8 cellular contexts compared by ENCODE assay signal in genomic region chr13:99028890-99029289, GRCh38. TPM values are rescaled to one million over a fixed set of nuclear protein-coding genes. Genes with fewer than 3 reads are reported as not detected.
A peak's percentile ranks its signal among the peaks of the same experiment; 100 is the strongest.
DNase-seq lines count a peak whose midpoint lies in the region; ATAC-seq and TF ChIP-seq lines count a peak whose summit lies in the region.

No MANE protein-coding gene starts in this region.

- intact Hi-C loops in left colon (cut with DNase I, micrococcal nuclease) (no loop called here), lower leg skin (cut with DNase I; ENCODE audit: low total_unique reads) (no loop called here), breast epithelium (cut with DNase I; ENCODE audit: low total_unique reads) (no loop called here)

- no peak overlapping the region for H3K4me3 ChIP-seq in CD4-positive, CD25-positive, alpha-beta regulatory T cell (ENCODE audit: low read depth, low read length)
- no peak overlapping the region for H3K4me3 ChIP-seq in MG63
- H3K4me3 ChIP-seq in lower leg skin (ENCODE audit: low read depth, poor library complexity, severe bottlenecking), result no peak overlapping the region
- no peak overlapping the region for H3K4me3 ChIP-seq in breast epithelium

- peak in 2 of 3 donors; percentile 49 to 67 for DNase-seq in CD4-positive, CD25-positive, alpha-beta regulatory T cell
- DNase-seq in HFFc6 (no peak), left colon (peak in 1 of 2 donors; percentile 21), MG63 (no peak), lower leg skin (ENCODE audit: low spot score in 2 of 2) (no peak), breast epithelium (ENCODE audit: low spot score in 2 of 2) (no peak)
- peak; percentile 37 to 59 for DNase-seq in activated CD4-positive, alpha-beta T cell treated with anti-CD3 and anti-CD28 coated beads, Interleukin-2, amount 50 U/mL, for 48 hours

- H3K9me3 Mint-ChIP-seq in CD4-positive, CD25-positive, alpha-beta regulatory T cell, result peaks cover 0 to 5% (median 1%) of the 10 kb centered on the region in 7 donors
- H3K9me3 Mint-ChIP-seq in HFFc6, result peaks cover 4% of the 10 kb centered on the region; the same call in 1 of the 2 replicates

- no peaks in the 10 kb centered on the region for H3K36me3 ChIP-seq in CD4-positive, CD25-positive, alpha-beta regulatory T cell (ENCODE audit: control insufficient read depth, insufficient read depth, low read length)
- H3K36me3 ChIP-seq in MG63, result no peaks in the 10 kb centered on the region
- H3K36me3 ChIP-seq in breast epithelium, result no peaks in the 10 kb centered on the region

- H3K4me3 Mint-ChIP-seq in CD4-positive, CD25-positive, alpha-beta regulatory T cell, result peak overlapping the region in 1 of 4 donors; percentile 53
- no peak overlapping the region for H3K4me3 Mint-ChIP-seq in HFFc6

- H3K27me3 Mint-ChIP-seq in CD4-positive, CD25-positive, alpha-beta regulatory T cell, result no peaks in the 10 kb centered on the region
- no peaks in the 10 kb centered on the region; the same call in 1 of the 2 replicates for H3K27me3 Mint-ChIP-seq in HFFc6 (ENCODE audit: insufficient read depth)

- H3K27me3 ChIP-seq in CD4-positive, CD25-positive, alpha-beta regulatory T cell (ENCODE audit: control insufficient read depth, insufficient read depth, low read length), result no peaks in the 10 kb centered on the region
- H3K27me3 ChIP-seq in MG63 (no peaks in the 10 kb centered on the region), breast epithelium (no peaks in the 10 kb centered on the region)

- peak; percentile 43 to 68 for ATAC-seq in CD4-positive, CD25-positive, alpha-beta regulatory T cell (ENCODE audit: low read depth in 2 of 2)
- ATAC-seq in left colon, result peak; percentile 54
- ATAC-seq in HG02884 (IDR thresholded peaks at IDR 0.05; ENCODE audit: unreplicated experiment), result no peak

- TF ChIP-seq CTCF in HFFc6 (IDR thresholded peaks at IDR 0.05), result peak; percentile 51
- TF ChIP-seq CTCF in lower leg skin (IDR thresholded peaks at IDR 0.05), result no peak
- peak in 1 of 3 donors; percentile 10 for TF ChIP-seq CTCF in breast epithelium (IDR thresholded peaks at IDR 0.05)

- TF ChIP-seq POLR2A in lower leg skin (IDR thresholded peaks at IDR 0.05) (no peak), breast epithelium (IDR thresholded peaks at IDR 0.05) (no peak)

- peaks cover 7% of the 10 kb centered on the region for H3K36me3 Mint-ChIP-seq in CD4-positive, CD25-positive, alpha-beta regulatory T cell
- peaks cover 12% of the 10 kb centered on the region for H3K36me3 Mint-ChIP-seq in HFFc6 (ENCODE audit: low read depth)

- H3K27ac ChIP-seq in CD4-positive, CD25-positive, alpha-beta regulatory T cell (ENCODE audit: insufficient read depth, low read length, poor library complexity, severe bottlenecking), result no peak overlapping the region
- H3K27ac ChIP-seq in breast epithelium, result no peak overlapping the region

- peaks cover 0 to 4% of the 10 kb centered on the region in 2 experiments for H3K9me3 ChIP-seq in CD4-positive, CD25-positive, alpha-beta regulatory T cell (ENCODE audit: control insufficient read depth in 2 of 2, low read length in 2 of 2)
- H3K9me3 ChIP-seq in MG63, result peaks cover 2% of the 10 kb centered on the region; the same call in 1 of the 2 replicates
- peaks cover 0 to 4% of the 10 kb centered on the region in 2 donors for H3K9me3 ChIP-seq in breast epithelium

- peaks cover 19 to 68% (median 47%) of the 10 kb centered on the region in 4 donors for H3K4me1 Mint-ChIP-seq in CD4-positive, CD25-positive, alpha-beta regulatory T cell
- peaks cover 72% of the 10 kb centered on the region for H3K4me1 Mint-ChIP-seq in HFFc6 (ENCODE audit: low read depth)

- H3K27ac Mint-ChIP-seq in CD4-positive, CD25-positive, alpha-beta regulatory T cell, result peak overlapping the region in 2 of 3 donors; percentile 13 to 51
- H3K27ac Mint-ChIP-seq in HFFc6, result no peak overlapping the region

- no peaks in the 10 kb centered on the region for H3K4me1 ChIP-seq in CD4-positive, CD25-positive, alpha-beta regulatory T cell (ENCODE audit: control insufficient read depth, insufficient read depth, low read length, poor library complexity, severe bottlenecking)
- H3K4me1 ChIP-seq in breast epithelium, result no peaks in the 10 kb centered on the region

RNA-seq across cellular contexts. Expression of gene DOCK9, which starts 51.0 kb away (rescaled TPM):
- total RNA-seq in CD4-positive, CD25-positive, alpha-beta regulatory T cell, result 75.0 TPM
- 1 to 10 TPM; 4.4 to 8.3 (median 6.6) TPM for polyA plus RNA-seq in CD4-positive, CD25-positive, alpha-beta regulatory T cell
- total RNA-seq in HFFc6 (2021; fragmentation: NEBNext Ultra II Directional; extraction: Animal tissue kit (Norgen Biotek cat#: 25700)), result 10 to 100 TPM; 21.8 to 30.5 (median 25.5) TPM
- total RNA-seq in left colon (10 to 100 TPM; 50.0 to 60.4 TPM), lower leg skin (100 to 1,000 TPM; 189 to 292 (median 271) TPM), breast epithelium (100 to 1,000 TPM in 1 of 3 donors, 10 to 100 TPM in 2; 85.5 to 155 (median 92.2) TPM)
- total RNA-seq in MG63 (2014; rRNA removed; shearing (Covaris generic); ENCODE audit: low replicate concordance), result 1.7 and 2.1 TPM in 2 replicates

Comparison
In these comparisons a context has a peak if more than half of its experiments do, and no peak if none do; other contexts are left out.
1. DNase-seq: peak in CD4-positive, CD25-positive, alpha-beta regulatory T cell (2 of 3) and activated CD4-positive, alpha-beta T cell treated with anti-CD3 and anti-CD28 coated beads, Interleukin-2, amount 50 U/mL, for 48 hours (2 of 2); none in HFFc6 (single experiment), MG63 (single experiment), lower leg skin (0 of 2) and breast epithelium (0 of 2).